In the genomic region with DNA sequence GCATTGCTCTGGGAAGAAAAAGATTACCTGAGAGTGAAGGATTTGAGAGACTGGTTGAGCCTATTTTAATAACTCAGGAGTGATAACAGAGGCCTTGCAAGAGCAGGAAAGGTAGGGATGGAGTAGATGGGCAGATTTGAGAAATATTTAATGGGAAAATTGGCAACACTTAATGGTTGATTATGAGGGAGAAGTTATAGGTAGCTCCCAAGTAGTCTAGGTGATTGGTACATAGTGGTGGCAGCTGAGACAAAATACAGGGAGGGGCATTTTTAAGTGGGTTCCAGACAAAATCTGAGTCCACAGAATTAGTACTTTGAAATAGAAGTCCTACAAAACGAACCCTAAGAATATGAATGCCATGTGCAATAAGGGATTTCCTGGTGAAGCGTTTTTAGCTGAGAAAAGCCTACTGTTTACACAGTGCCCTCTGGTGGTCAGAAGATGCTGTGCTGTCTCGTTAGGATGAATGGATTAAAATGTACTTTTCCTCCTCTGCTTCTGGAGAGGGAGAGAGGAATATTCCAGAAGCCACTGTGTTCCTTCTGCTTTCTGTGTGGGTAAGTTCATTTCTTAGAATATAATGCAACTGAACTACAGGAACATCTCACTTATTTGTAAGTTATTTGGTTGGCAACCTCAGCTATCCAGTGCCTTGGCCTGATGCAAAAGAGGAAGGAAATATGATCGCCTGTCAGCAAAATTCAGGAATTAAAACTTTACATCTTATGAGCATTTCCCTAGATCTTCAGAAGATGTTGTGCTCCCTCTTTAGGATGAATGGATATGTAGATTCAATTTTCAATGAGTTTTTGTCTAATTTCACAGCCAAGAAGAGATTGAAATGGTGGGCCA, we compare ENCODE assay signal across 7 cellular contexts. TPM values are rescaled to one million over a fixed set of nuclear protein-coding genes. Genes with fewer than 3 reads are reported as not detected.
DNase-seq lines count a peak whose midpoint lies in the region; ATAC-seq, FAIRE-seq and TF ChIP-seq lines count a peak whose summit lies in the region.

No MANE protein-coding gene starts in this region.

- no peaks in the 10 kb centered on the region for H3K27me3 Mint-ChIP-seq in T-cell

- H3K9me3 ChIP-seq in right atrium auricular region: no peaks in the 10 kb centered on the region

- POLR2A ChIA-PET in T-cell (lab: Charles Lee): interaction anchor here (0.5 to 1.2 kb wide), 7 partner anchors 12 to 721 kb away, joined by 3 to 5 read pairs (median 3); no protein-coding TSS in a partner anchor

- no peak for TF ChIP-seq POLR2A in GM12891 (IDR thresholded peaks at IDR 0.05; ENCODE audit: low read depth, low read length)

- H3K4me3 Mint-ChIP-seq in T-cell: peak overlapping the region; percentile 15 to 49 (median 49)

- H3K27ac ChIP-seq in right atrium auricular region: no peak overlapping the region

- peaks cover 6% of the 10 kb centered on the region for H3K36me3 Mint-ChIP-seq in T-cell

- H3K36me3 ChIP-seq in right atrium auricular region: no peaks in the 10 kb centered on the region

- peak; percentile 88 for FAIRE-seq in GM12891 (lab: Jason Lieb, UNC)

- H3K4me3 ChIP-seq in right atrium auricular region: no peak overlapping the region

- intact Hi-C loops in sciatic nerve (cut with DNase I): no loop called here

- CTCF ChIA-PET in T-cell (lab: Charles Lee): interaction anchor here (0.5 to 3.7 kb wide), 22 partner anchors 8 to 168 kb away, joined by 3 to 28 read pairs (median 6); partner anchors contain the start of genes HSPA2 (in 1 of the 2) and ZBTB25 (in 1 of the 2)

- TF ChIP-seq CTCF in right atrium auricular region (IDR thresholded peaks at IDR 0.05): peak; percentile 80 to 96

- no peaks in the 10 kb centered on the region for H3K27me3 ChIP-seq in right atrium auricular region

- H3K4me1 Mint-ChIP-seq in T-cell: peaks cover 88 to 92% (median 90%) of the 10 kb centered on the region in 3 donors

- ATAC-seq in T-cell (replicated peaks in 1 of 4) (peak; percentile 58 to 69 (median 64)), sciatic nerve (peak; percentile 78)

- no peak for DNase-seq in GM12891 (ENCODE audit: insufficient read length, low spot score)
- DNase-seq in NCI-H146 treated with DMSO at 0.1 percent for 48 hours (lab: John Stamatoyannopoulos, UW; ENCODE audit: unreplicated experiment): peak; percentile 18
- DNase-seq in T-cell: peak in 31 of 34 experiments; percentile 29 to 70 (median 56)
- DNase-seq in amygdala (lab: John Stamatoyannopoulos, UW): peak in 36 of 56 donors; percentile 1 to 87 (median 29)
- peak; percentile 76 for DNase-seq in right atrium auricular region (ENCODE audit: low spot score)
- peak; percentile 78 for DNase-seq in sciatic nerve (ENCODE audit: low spot score)
- DNase-seq in cortex of kidney (lab: John Stamatoyannopoulos, UW): no peak

- peak overlapping the region; percentile 80 for H3K27ac Mint-ChIP-seq in T-cell

- no peaks in the 10 kb centered on the region for H3K9me3 Mint-ChIP-seq in T-cell

- peaks cover 0 to 75% of the 10 kb centered on the region in 2 donors for H3K4me1 ChIP-seq in right atrium auricular region

TF ChIP-seq in GM12891, 5 proteins besides CTCF, POLR2A, EP300 and RAD21:
- no peak for TF ChIP-seq POU2F2 (IDR thresholded peaks at IDR 0.05; ENCODE audit: low read depth, low read length)
- TF ChIP-seq POLR2AphosphoS5 (IDR thresholded peaks at IDR 0.05; ENCODE audit: low read depth, low read length): no peak
- no peak for TF ChIP-seq SPI1 (IDR thresholded peaks at IDR 0.05; ENCODE audit: low read depth, low read length)
- TF ChIP-seq TAF1 (IDR thresholded peaks at IDR 0.05; ENCODE audit: low read depth, low read length): no peak
- TF ChIP-seq PAX5 (IDR thresholded peaks at IDR 0.05; ENCODE audit: insufficient read depth, low read length, severe bottlenecking): no peak

RNA-seq across cellular contexts. Expression of gene ZBTB1, which starts 6.5 kb away (rescaled TPM):
- polyA plus RNA-seq in GM12891 (2012; ENCODE audit: low read depth, missing spikeins): 33.1 TPM
- total RNA-seq in T-cell: 100 to 1,000 TPM in 2 of 5 donors, 10 to 100 TPM in 3; 69.2 to 130 (median 72.4) TPM
- 10 to 100 TPM; 18.5 to 21.2 TPM for total RNA-seq in right atrium auricular region
- 64.6 TPM for total RNA-seq in sciatic nerve

RNA-seq across cellular contexts. Expression of gene ZBTB25, which starts 7.4 kb away (rescaled TPM):
- polyA plus RNA-seq in GM12891 (2012; ENCODE audit: low read depth, missing spikeins): 7.4 TPM
- total RNA-seq in T-cell (10 to 100 TPM; 48.0 to 71.9 (median 51.2) TPM), right atrium auricular region (1 to 10 TPM; 5.0 to 9.2 TPM), sciatic nerve (26.2 TPM)

RNA-seq across cellular contexts. Expression of gene HSPA2, which starts 29.5 kb away (rescaled TPM):
- 0.27 TPM for polyA plus RNA-seq in GM12891 (2012; ENCODE audit: low read depth, missing spikeins)
- total RNA-seq in T-cell (1 to 10 TPM; 1.2 to 2.7 (median 2.1) TPM), right atrium auricular region (100 to 1,000 TPM in 1 of 2 donors, 10 to 100 TPM in 1; 64.9 to 151 TPM), sciatic nerve (71.5 TPM)

RNA-seq across cellular contexts. Expression of gene PPP1R36, which starts 38.7 kb away (rescaled TPM):
- polyA plus RNA-seq in GM12891 (2012; ENCODE audit: low read depth, missing spikeins): 0.12 TPM
- not detected for total RNA-seq in T-cell
- under 1 TPM in 1 of 2 donors, not detected in 1; 0.31 TPM for total RNA-seq in right atrium auricular region
- total RNA-seq in sciatic nerve: 2.5 TPM

RNA-seq across cellular contexts. Expression of gene AKAP5, which starts 45.8 kb away (rescaled TPM):
- polyA plus RNA-seq in GM12891 (2012; ENCODE audit: low read depth, missing spikeins): 2.3 TPM
- total RNA-seq in T-cell (1 to 10 TPM in 1 of 5 donors, under 1 TPM in 4; 0.26 to 2.0 (median 0.55) TPM), right atrium auricular region (under 1 TPM in 1 of 2 donors, not detected in 1; 0.24 TPM), sciatic nerve (0.36 TPM)

Comparison
In these comparisons a context has a peak if more than half of its experiments do, and no peak if none do; other contexts are left out.
1. DNase-seq: peak in NCI-H146 treated with DMSO at 0.1 percent for 48 hours (single experiment), T-cell (31 of 34), amygdala (36 of 56), right atrium auricular region (single experiment) and sciatic nerve (single experiment); none in GM12891 (single experiment) and cortex of kidney (single experiment).
2. RNA of gene HSPA2, which starts 29.5 kb away (total RNA-seq): 64.9 to 151 TPM in right atrium auricular region and 71.5 TPM in sciatic nerve (single experiment); 1.2 to 2.7 TPM in T-cell; every median in the first group is over 10 times any median in the second.